Comparison of ENCODE assay signal across 8 cellular contexts in genomic region chr19:8320564-8321066, GRCh38. TPM values are rescaled to one million over a fixed set of nuclear protein-coding genes. Genes with fewer than 3 reads are reported as not detected.
A peak's percentile ranks its signal among the peaks of the same experiment; 100 is the strongest.
DNase-seq lines count a peak whose midpoint lies in the region; ATAC-seq, FAIRE-seq and TF ChIP-seq lines count a peak whose summit lies in the region.

No MANE protein-coding gene starts in this region.

- ATAC-seq in K562 (peak; percentile 10), left lobe of liver (peak; percentile 17), GM21390 (IDR thresholded peaks at IDR 0.05; ENCODE audit: unreplicated experiment) (no peak)

- H3K4me1 ChIP-seq in Karpas-422 (ENCODE audit: low read length), result peaks cover 40% of the 10 kb centered on the region
- H3K4me1 ChIP-seq in K562 (replicated peaks in 1 of 2; ENCODE audit: control insufficient read depth in 2 of 2, insufficient read depth in 2 of 2, low read length in 2 of 2), result peaks cover 17 to 28% of the 10 kb centered on the region in 2 experiments
- peaks cover 15% of the 10 kb centered on the region for H3K4me1 ChIP-seq in thymus (ENCODE audit: control insufficient read depth, insufficient read depth, low read length)

- POLR2A ChIA-PET in K562 (lab: Yijun Ruan, JAX), result interaction anchor here (0.6 to 3.8 kb wide), 17 partner anchors 9 to 312 kb away, joined by 3 to 20 read pairs (median 5); partner anchors contain the start of gene RAB11B

- H3K27me3 ChIP-seq in Karpas-422 (ENCODE audit: low read length) (no peaks in the 10 kb centered on the region), K562 (ENCODE audit: control insufficient read depth in 2 of 2, insufficient read depth in 2 of 2, low read length in 2 of 2) (no peaks in the 10 kb centered on the region), thymus (ENCODE audit: control insufficient read depth, insufficient read depth) (no peaks in the 10 kb centered on the region)

- H3K4me3 ChIP-seq in Karpas-422 (ENCODE audit: low read length), result peak overlapping the region; percentile 98
- H3K4me3 ChIP-seq in K562, result peak overlapping the region; percentile 99
- peak overlapping the region; percentile 85 for H3K4me3 ChIP-seq in thymus (ENCODE audit: low read length)

- peak overlapping the region; percentile 97 for H3K9ac ChIP-seq in Karpas-422 (ENCODE audit: low read length)
- peak overlapping the region; percentile 99 to 100 for H3K9ac ChIP-seq in K562 (ENCODE audit: insufficient read depth in 1 of 2, low read depth in 2 of 2, low read length in 2 of 2)

- peak; percentile 35 for FAIRE-seq in K562 (lab: Jason Lieb, UNC)

- TF ChIP-seq EP300 in K562 (IDR thresholded peaks at IDR 0.05; ENCODE audit: low read length), result no peak

- H3K9me2 ChIP-seq in Karpas-422 (replicated peaks; ENCODE audit: insufficient read depth, low read length), result no peaks in the 10 kb centered on the region

- no TSS peak for BruUV-seq in K562 (replicated peaks; lab: Mats Ljungman, UMichigan)

- H3K4me2 ChIP-seq in Karpas-422 (ENCODE audit: low read depth, low read length, poor library complexity, severe bottlenecking) (peak overlapping the region; percentile 94), K562 (ENCODE audit: insufficient read depth, low read length) (peak overlapping the region; percentile 99)

- H3K79me2 ChIP-seq in Karpas-422 (ENCODE audit: low read length) (peaks cover 42% of the 10 kb centered on the region), K562 (ENCODE audit: control insufficient read depth, insufficient read depth, low read length) (peaks cover 50% of the 10 kb centered on the region)

- in situ Hi-C loops in K562 (cut with MboI), result no loop called here

- no peak for TF ChIP-seq CTCF in K562 (IDR thresholded peaks at IDR 0.05 in 2 of 3, conservative IDR thresholded peaks at IDR 0.05 in 1 of 3; ENCODE audit: insufficient read depth in 2 of 3, low read depth in 1 of 3, low read length in 3 of 3)

- intact Hi-C loops in K562 (cut with micrococcal nuclease), result loop anchor here (1.0 to 10.0 kb wide), 2 partner anchors 23 to 56 kb away; partner anchors contain the start of gene KANK3

- no peak for TF ChIP-seq RAD21 in K562 (CRISPR knock-in tag; conservative IDR thresholded peaks at IDR 0.05 in 1 of 2, IDR thresholded peaks at IDR 0.05 in 1 of 2)

- H3K36me3 ChIP-seq in Karpas-422 (ENCODE audit: insufficient read depth, low read length), result peaks cover 19% of the 10 kb centered on the region
- H3K36me3 ChIP-seq in K562 (ENCODE audit: control insufficient read depth, insufficient read depth, low read length), result peaks cover 55% of the 10 kb centered on the region
- H3K36me3 ChIP-seq in thymus (ENCODE audit: control insufficient read depth, insufficient read depth), result peaks cover 34% of the 10 kb centered on the region

- CTCF ChIA-PET in K562 (lab: Yijun Ruan, JAX; ENCODE audit: low intra/inter-chr PET ratio), result interaction anchor here (0.5 to 1.1 kb wide), 5 partner anchors 51 to 407 kb away, joined by 3 read pairs; no protein-coding TSS in a partner anchor

- H4K20me1 ChIP-seq in Karpas-422 (ENCODE audit: insufficient read depth, low read depth, low read length) (peaks cover 19% of the 10 kb centered on the region), K562 (replicated peaks; ENCODE audit: control insufficient read depth, insufficient read depth, low read length) (peaks cover 26% of the 10 kb centered on the region; the same call in 1 of the 2 replicates)

- no peaks in the 10 kb centered on the region for H3K9me1 ChIP-seq in K562 (ENCODE audit: control insufficient read depth, insufficient read depth, low read length)

- 2% methylated on average over 12 of the region's 16 CpGs for WGBS in K562 (ENCODE audit: insufficient coverage, low coverage, missing lambda C conversion rate)
- WGBS in thymus, result 5% methylated on average over 16 of the region's 16 CpGs

- no peaks in the 10 kb centered on the region for H3K9me3 ChIP-seq in Karpas-422 (ENCODE audit: low read length)
- H3K9me3 ChIP-seq in K562 (replicated peaks; ENCODE audit: control insufficient read depth, insufficient read depth, low read depth, low read length), result no peaks in the 10 kb centered on the region
- no peaks in the 10 kb centered on the region for H3K9me3 ChIP-seq in thymus (ENCODE audit: control insufficient read depth)

- H2AFZ ChIP-seq in Karpas-422 (ENCODE audit: low read length) (peak overlapping the region; percentile 17; the same call in 1 of the 2 replicates), K562 (ENCODE audit: low read depth, low read length) (peak overlapping the region; percentile 86)

- peak; percentile 36 for DNase-seq in activated T-cell treated with anti-CD3 and anti-CD28 coated beads, Interleukin-2, amount 50 U/mL, for 1 hour
- no peak for DNase-seq in activated T-cell treated with anti-CD3 and anti-CD28 coated beads for 4 hours
- DNase-seq in Karpas-422, result peak; percentile 65
- peak in 2 of 4 experiments; percentile 11 to 39 for DNase-seq in K562 (ENCODE audit: extremely low read depth in 1 of 4, low spot score in 3 of 4)
- DNase-seq in left lobe of liver (ENCODE audit: low spot score), result no peak
- no peak for DNase-seq in stimulated activated CD4-positive, alpha-beta T cell treated with anti-CD3 and anti-CD28 coated beads, Interleukin-4, amount 100 ng/mL, for 4 hours

- H3K27ac ChIP-seq in Karpas-422 (ENCODE audit: low read length), result peak overlapping the region; percentile 32; the same call in 1 of the 2 replicates
- peak overlapping the region; percentile 94 for H3K27ac ChIP-seq in K562 (ENCODE audit: extremely low read depth, low read depth, low read length)
- H3K27ac ChIP-seq in thymus (ENCODE audit: low read depth), result peak overlapping the region; percentile 92

- TF ChIP-seq POLR2A in K562 (conservative IDR thresholded peaks at IDR 0.05), result no peak

RNA-seq across cellular contexts. Expression of gene NDUFA7, which starts 0.6 kb away (rescaled TPM):
- total RNA-seq in Karpas-422 (2014; rRNA removed; shearing (Covaris generic); ENCODE audit: low replicate concordance), result 85.1 and 94.9 TPM in 2 replicates
- 14.3 and 43.7 TPM in 2 replicates for total RNA-seq in K562 (2011; cell fraction: chromatin; rRNA removed; ENCODE audit: low replicate concordance)
- 43.4 and 46.7 TPM in 2 replicates for total RNA-seq in K562 (2011; cell fraction: nucleolus; rRNA removed)
- 37.7 and 37.8 TPM in 2 replicates for total RNA-seq in K562 (2011; cell fraction: nucleoplasm; rRNA removed)
- total RNA-seq in K562 (2014; rRNA removed), result 114 and 148 TPM in 2 replicates
- total RNA-seq in K562 (2014; rRNA removed; fragmentation: Illumina TruSeq; extraction: Trizol), result 49.8 and 70.8 TPM in 2 replicates
- total RNA-seq in K562 (2015; rRNA removed; fragmentation: Illumina TruSeq; extraction: Trizol), result 134 and 142 TPM in 2 replicates
- 101 and 105 TPM in 2 replicates for total RNA-seq in K562 (2021)
- 79.6 and 135 TPM in 2 replicates for polyA plus RNA-seq in K562 (2011; rRNA removed)
- 201 and 321 TPM in 2 replicates for polyA plus RNA-seq in K562 (2011; cell fraction: cytosol; rRNA removed)
- 93.7 and 110 TPM in 2 replicates for polyA plus RNA-seq in K562 (2011; cell fraction: nucleus; rRNA removed)
- 150 and 163 TPM in 2 replicates for polyA plus RNA-seq in K562 (2012)
- polyA plus RNA-seq in K562 (2014; fragmentation: Illumina TruSeq; extraction: Trizol), result 212 and 228 TPM in 2 replicates
- 100 to 1,000 TPM; 312 to 348 TPM for polyA plus RNA-seq in K562 (2014; fragmentation: Nextera tagmentation; extraction: Ambion mirVana)
- 152 and 187 TPM in 2 replicates for polyA plus RNA-seq in K562 (2014; rRNA removed)
- 23.9 and 35.3 TPM in 2 replicates for polyA minus RNA-seq in K562 (2011; rRNA and poly(A)+ RNA removed)
- 67.7 and 108 TPM in 2 replicates for polyA minus RNA-seq in K562 (2011; cell fraction: cytosol; rRNA and poly(A)+ RNA removed)
- polyA minus RNA-seq in K562 (2011; cell fraction: nucleus; rRNA and poly(A)+ RNA removed), result 13.7 and 28.9 TPM in 2 replicates
- total RNA-seq in left lobe of liver, result 28.5 TPM
- 110 TPM for polyA plus RNA-seq in thymus

RNA-seq across cellular contexts. Expression of gene RPS28, which starts 0.7 kb away (rescaled TPM):
- total RNA-seq in Karpas-422 (2014; rRNA removed; shearing (Covaris generic); ENCODE audit: low replicate concordance), result 1,155 and 2,638 TPM in 2 replicates
- total RNA-seq in K562 (2011; cell fraction: chromatin; rRNA removed; ENCODE audit: low replicate concordance), result 88.1 and 153 TPM in 2 replicates
- total RNA-seq in K562 (2011; cell fraction: nucleolus; rRNA removed), result 167 TPM in 2 replicates
- 206 and 397 TPM in 2 replicates for total RNA-seq in K562 (2011; cell fraction: nucleoplasm; rRNA removed)
- total RNA-seq in K562 (2014; rRNA removed) (1,864 and 2,438 TPM in 2 replicates), K562 (2014; rRNA removed; fragmentation: Illumina TruSeq; extraction: Trizol) (130 and 165 TPM in 2 replicates), K562 (2015; rRNA removed; fragmentation: Illumina TruSeq; extraction: Trizol) (471 and 527 TPM in 2 replicates), K562 (2021) (2,747 and 3,081 TPM in 2 replicates), left lobe of liver (653 TPM)
- polyA plus RNA-seq in K562 (2011; rRNA removed) (662 and 1,013 TPM in 2 replicates), K562 (2014; fragmentation: Illumina TruSeq; extraction: Trizol) (866 and 1,057 TPM in 2 replicates), K562 (2014; fragmentation: Nextera tagmentation; extraction: Ambion mirVana) (1,000 to 10,000 TPM; 2,724 to 2,827 TPM), K562 (2014; rRNA removed) (1,303 and 1,847 TPM in 2 replicates), thymus (1,415 TPM)
- polyA plus RNA-seq in K562 (2011; cell fraction: cytosol; rRNA removed), result 1,028 and 1,084 TPM in 2 replicates
- 641 and 754 TPM in 2 replicates for polyA plus RNA-seq in K562 (2011; cell fraction: nucleus; rRNA removed)
- polyA plus RNA-seq in K562 (2012), result 3,105 and 3,833 TPM in 2 replicates
- polyA minus RNA-seq in K562 (2011; rRNA and poly(A)+ RNA removed), result 177 and 211 TPM in 2 replicates
- 416 and 590 TPM in 2 replicates for polyA minus RNA-seq in K562 (2011; cell fraction: cytosol; rRNA and poly(A)+ RNA removed)
- 61.5 and 90.0 TPM in 2 replicates for polyA minus RNA-seq in K562 (2011; cell fraction: nucleus; rRNA and poly(A)+ RNA removed)

RNA-seq across cellular contexts. Expression of gene CD320, which starts 12.5 kb away (rescaled TPM):
- total RNA-seq in Karpas-422 (2014; rRNA removed; shearing (Covaris generic); ENCODE audit: low replicate concordance), result 16.0 and 29.4 TPM in 2 replicates
- total RNA-seq in K562 (2011; cell fraction: chromatin; rRNA removed; ENCODE audit: low replicate concordance), result 13.8 and 50.6 TPM in 2 replicates
- 113 and 115 TPM in 2 replicates for total RNA-seq in K562 (2011; cell fraction: nucleolus; rRNA removed)
- total RNA-seq in K562 (2011; cell fraction: nucleoplasm; rRNA removed), result 51.0 and 58.3 TPM in 2 replicates
- total RNA-seq in K562 (2014; rRNA removed) (71.4 and 100 TPM in 2 replicates), K562 (2014; rRNA removed; fragmentation: Illumina TruSeq; extraction: Trizol) (7.9 and 13.3 TPM in 2 replicates), K562 (2015; rRNA removed; fragmentation: Illumina TruSeq; extraction: Trizol) (42.3 and 45.6 TPM in 2 replicates), K562 (2021) (94.5 and 97.0 TPM in 2 replicates), left lobe of liver (16.3 TPM)
- polyA plus RNA-seq in K562 (2011; rRNA removed) (34.4 and 42.4 TPM in 2 replicates), K562 (2014; fragmentation: Illumina TruSeq; extraction: Trizol) (29.4 and 47.0 TPM in 2 replicates), K562 (2014; fragmentation: Nextera tagmentation; extraction: Ambion mirVana) (1 to 10 TPM in 1 of 2 experiments, under 1 TPM in 1; 0.45 to 2.5 TPM), K562 (2014; rRNA removed) (75.0 and 81.0 TPM in 2 replicates), thymus (31.9 TPM)
- 79.7 and 224 TPM in 2 replicates for polyA plus RNA-seq in K562 (2011; cell fraction: cytosol; rRNA removed)
- 32.2 and 55.2 TPM in 2 replicates for polyA plus RNA-seq in K562 (2011; cell fraction: nucleus; rRNA removed)
- polyA plus RNA-seq in K562 (2012), result 63.8 and 67.0 TPM in 2 replicates
- 4.9 and 8.8 TPM in 2 replicates for polyA minus RNA-seq in K562 (2011; rRNA and poly(A)+ RNA removed)
- polyA minus RNA-seq in K562 (2011; cell fraction: cytosol; rRNA and poly(A)+ RNA removed), result 23.0 and 32.5 TPM in 2 replicates
- 8.1 and 8.7 TPM in 2 replicates for polyA minus RNA-seq in K562 (2011; cell fraction: nucleus; rRNA and poly(A)+ RNA removed)

RNA-seq across cellular contexts. Expression of gene KANK3, which starts 22.4 kb away (rescaled TPM):
- total RNA-seq in Karpas-422 (2014; rRNA removed; shearing (Covaris generic); ENCODE audit: low replicate concordance), result 1.2 TPM in 1 of 2 replicates, not detected in the other
- total RNA-seq in K562 (2011; cell fraction: chromatin; rRNA removed; ENCODE audit: low replicate concordance), result 0.44 and 1.0 TPM in 2 replicates
- 0.53 and 0.83 TPM in 2 replicates for total RNA-seq in K562 (2011; cell fraction: nucleolus; rRNA removed)
- 0.76 and 0.95 TPM in 2 replicates for total RNA-seq in K562 (2011; cell fraction: nucleoplasm; rRNA removed)
- not detected in 2 replicates for total RNA-seq in K562 (2014; rRNA removed)
- total RNA-seq in K562 (2014; rRNA removed; fragmentation: Illumina TruSeq; extraction: Trizol), result not detected in 2 replicates
- not detected in 2 replicates for total RNA-seq in K562 (2015; rRNA removed; fragmentation: Illumina TruSeq; extraction: Trizol)
- 0.22 and 0.40 TPM in 2 replicates for total RNA-seq in K562 (2021)
- 0.08 TPM in 2 replicates for polyA plus RNA-seq in K562 (2011; rRNA removed)
- polyA plus RNA-seq in K562 (2011; cell fraction: cytosol; rRNA removed), result 0.10 and 0.27 TPM in 2 replicates
- polyA plus RNA-seq in K562 (2011; cell fraction: nucleus; rRNA removed), result 0.41 and 0.82 TPM in 2 replicates
- polyA plus RNA-seq in K562 (2012), result 0.14 and 0.18 TPM in 2 replicates
- polyA plus RNA-seq in K562 (2014; fragmentation: Illumina TruSeq; extraction: Trizol), result 0.06 TPM in 1 of 2 replicates, not detected in the other
- under 1 TPM in 1 of 2 experiments, not detected in 1; 0.03 TPM for polyA plus RNA-seq in K562 (2014; fragmentation: Nextera tagmentation; extraction: Ambion mirVana)
- not detected in 2 replicates for polyA plus RNA-seq in K562 (2014; rRNA removed)
- polyA minus RNA-seq in K562 (2011; rRNA and poly(A)+ RNA removed), result not detected in 2 replicates
- not detected in 2 replicates for polyA minus RNA-seq in K562 (2011; cell fraction: cytosol; rRNA and poly(A)+ RNA removed)
- 0.11 and 0.54 TPM in 2 replicates for polyA minus RNA-seq in K562 (2011; cell fraction: nucleus; rRNA and poly(A)+ RNA removed)
- 7.2 TPM for total RNA-seq in left lobe of liver
- 6.0 TPM for polyA plus RNA-seq in thymus

RNA-seq across cellular contexts. Expression of gene ANGPTL4, which starts 43.3 kb away (rescaled TPM):
- not detected in 2 replicates for total RNA-seq in Karpas-422 (2014; rRNA removed; shearing (Covaris generic); ENCODE audit: low replicate concordance)
- 0.35 and 2.5 TPM in 2 replicates for total RNA-seq in K562 (2011; cell fraction: chromatin; rRNA removed; ENCODE audit: low replicate concordance)
- total RNA-seq in K562 (2011; cell fraction: nucleolus; rRNA removed), result 1.8 and 4.8 TPM in 2 replicates
- total RNA-seq in K562 (2011; cell fraction: nucleoplasm; rRNA removed), result 1.4 and 1.8 TPM in 2 replicates
- total RNA-seq in K562 (2014; rRNA removed) (0.05 and 0.33 TPM in 2 replicates), K562 (2014; rRNA removed; fragmentation: Illumina TruSeq; extraction: Trizol) (not detected in 2 replicates), K562 (2015; rRNA removed; fragmentation: Illumina TruSeq; extraction: Trizol) (0.08 and 0.22 TPM in 2 replicates), K562 (2021) (0.20 and 0.24 TPM in 2 replicates), left lobe of liver (64.2 TPM)
- polyA plus RNA-seq in K562 (2011; rRNA removed) (0.64 and 0.77 TPM in 2 replicates), K562 (2014; fragmentation: Illumina TruSeq; extraction: Trizol) (0.32 TPM in 1 of 2 replicates, not detected in the other), K562 (2014; fragmentation: Nextera tagmentation; extraction: Ambion mirVana) (not detected), K562 (2014; rRNA removed) (0.15 and 0.85 TPM in 2 replicates), thymus (14.4 TPM)
- 0.46 and 3.3 TPM in 2 replicates for polyA plus RNA-seq in K562 (2011; cell fraction: cytosol; rRNA removed)
- polyA plus RNA-seq in K562 (2011; cell fraction: nucleus; rRNA removed), result 0.94 and 4.1 TPM in 2 replicates
- 0.61 and 0.65 TPM in 2 replicates for polyA plus RNA-seq in K562 (2012)
- polyA minus RNA-seq in K562 (2011; rRNA and poly(A)+ RNA removed), result 0.46 TPM in 1 of 2 replicates, not detected in the other
- 2.3 TPM in 1 of 2 replicates, not detected in the other for polyA minus RNA-seq in K562 (2011; cell fraction: cytosol; rRNA and poly(A)+ RNA removed)
- polyA minus RNA-seq in K562 (2011; cell fraction: nucleus; rRNA and poly(A)+ RNA removed), result 0.78 and 1.8 TPM in 2 replicates

Comparison
In these comparisons a context has a peak if more than half of its experiments do, and no peak if none do; other contexts are left out.
1. DNase-seq: peak in activated T-cell treated with anti-CD3 and anti-CD28 coated beads, Interleukin-2, amount 50 U/mL, for 1 hour (single experiment) and Karpas-422 (single experiment); none in activated T-cell treated with anti-CD3 and anti-CD28 coated beads for 4 hours (single experiment), left lobe of liver (single experiment) and stimulated activated CD4-positive, alpha-beta T cell treated with anti-CD3 and anti-CD28 coated beads, Interleukin-4, amount 100 ng/mL, for 4 hours (0 of 2).
2. H3K27ac ChIP-seq: peak in every context shown above with its lines; median percentile 94 in K562; 92 in thymus; 32 in Karpas-422.
3. Peak in every context shown above with its lines, with median percentiles within 50 percentile points of each other: H3K4me3 ChIP-seq.